Comparison of ENCODE assay signal across 10 cellular contexts in the genomic region with DNA sequence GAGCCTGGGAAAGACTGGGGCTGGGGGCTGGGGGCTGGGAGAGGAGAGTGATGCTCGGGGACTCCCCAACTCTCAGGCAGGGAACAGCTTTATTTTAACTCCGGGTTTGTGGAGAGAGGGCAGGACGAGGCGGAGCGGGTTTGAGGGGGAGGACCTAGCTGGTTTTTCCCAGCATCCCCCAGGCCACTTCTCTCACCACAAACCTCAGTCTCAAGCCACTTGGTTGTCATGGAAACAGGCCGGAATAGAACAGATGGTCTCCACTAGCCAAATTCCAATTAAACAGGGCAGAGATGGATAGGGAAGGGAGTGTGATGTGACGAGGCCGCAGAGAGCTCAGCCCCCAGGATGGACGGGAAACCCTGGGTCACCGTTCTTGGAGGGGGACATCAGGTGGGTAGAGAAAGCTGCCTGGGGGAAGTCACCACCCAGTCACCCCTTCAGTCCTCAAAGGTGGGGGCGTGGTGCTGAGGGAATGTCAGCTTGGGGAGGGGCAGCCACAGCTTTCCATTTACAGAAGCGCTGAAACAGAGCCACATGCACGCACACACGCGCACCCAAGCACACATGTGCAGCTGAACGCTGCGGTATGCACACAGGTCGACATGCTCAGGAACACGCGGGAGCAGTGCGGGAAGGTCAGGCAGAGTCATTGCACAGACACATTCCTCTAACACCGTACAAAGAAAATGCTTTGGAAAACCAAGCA. TPM values are rescaled to one million over a fixed set of nuclear protein-coding genes. Genes with fewer than 3 reads are reported as not detected.
DNase-seq lines count a peak whose midpoint lies in the region; ATAC-seq and TF ChIP-seq lines count a peak whose summit lies in the region.
"Had no signal": no experiment of that assay in that cellular context is flagged by ENCODE, and none has a peak within 500 bp of the region (broad histone marks: within the 10 kb centered on the region; RNA-seq: fewer than 3 reads in every experiment).

No MANE protein-coding gene starts in this region.

- H3K36me3 Mint-ChIP-seq in activated CD8-positive, alpha-beta T cell treated with anti-CD3 and anti-CD28 coated beads for 36 hours (ENCODE audit: low read depth) = no peaks in the 10 kb centered on the region
- H3K36me3 Mint-ChIP-seq in activated CD8-positive, alpha-beta T cell treated with anti-CD3 and anti-CD28 coated beads, Interleukin-2, amount 10 ng/mL, durations not matched to agents 7 days and 5 days (ENCODE audit: low read depth) = no peaks in the 10 kb centered on the region

- no peak overlapping the region for H3K27ac Mint-ChIP-seq in activated CD8-positive, alpha-beta T cell treated with anti-CD3 and anti-CD28 coated beads for 36 hours
- no peak overlapping the region for H3K27ac Mint-ChIP-seq in activated CD8-positive, alpha-beta T cell treated with anti-CD3 and anti-CD28 coated beads, Interleukin-2, amount 10 ng/mL, durations not matched to agents 7 days and 5 days
- H3K27ac Mint-ChIP-seq: B cell had no signal

- peak overlapping the region; percentile 35 for H3K27ac ChIP-seq in RWPE1
- peak overlapping the region; percentile 32 for H3K27ac ChIP-seq in left ventricle myocardium inferior (replicated peaks)
- peak overlapping the region; percentile 41 for H3K27ac ChIP-seq in temporal lobe (ENCODE audit: low read depth, low read length)

- H3K36me3 ChIP-seq in left ventricle myocardium inferior = no peaks in the 10 kb centered on the region

- TF ChIP-seq CTCF in activated CD8-positive, alpha-beta T cell treated with anti-CD3 and anti-CD28 coated beads for 36 hours (IDR thresholded peaks at IDR 0.05) = no peak
- TF ChIP-seq CTCF in RWPE1 (conservative IDR thresholded peaks at IDR 0.05; ENCODE audit: low read depth) = no peak
- no peak for TF ChIP-seq CTCF in left ventricle myocardium inferior (IDR thresholded peaks at IDR 0.05; ENCODE audit: borderline replicate concordance)

- peak; percentile 54 for DNase-seq in activated CD8-positive, alpha-beta T cell treated with anti-CD3 and anti-CD28 coated beads for 36 hours
- DNase-seq in activated CD8-positive, alpha-beta T cell treated with anti-CD3 and anti-CD28 coated beads, Interleukin-2, amount 10 ng/mL, durations not matched to agents 7 days and 5 days = no peak
- DNase-seq in RWPE1 (ENCODE audit: low spot score) (no peak), left ventricle myocardium inferior (no peak)
- DNase-seq: activated effector memory CD4-positive, alpha-beta T cell treated with Interleukin-2 at 50 U/mL for 16 hours had no signal

- H3K4me1 Mint-ChIP-seq in activated CD8-positive, alpha-beta T cell treated with anti-CD3 and anti-CD28 coated beads for 36 hours (ENCODE audit: low read depth) = peaks cover 11% of the 10 kb centered on the region
- peaks cover 2% of the 10 kb centered on the region for H3K4me1 Mint-ChIP-seq in activated CD8-positive, alpha-beta T cell treated with anti-CD3 and anti-CD28 coated beads, Interleukin-2, amount 10 ng/mL, durations not matched to agents 7 days and 5 days (ENCODE audit: low read depth)
- H3K4me1 Mint-ChIP-seq: B cell had no signal

- H3K9me3 ChIP-seq in left ventricle myocardium inferior (replicated peaks) = no peaks in the 10 kb centered on the region

- H3K4me1 ChIP-seq in left ventricle myocardium inferior = peaks cover 11% of the 10 kb centered on the region

- H3K9me3 Mint-ChIP-seq in activated CD8-positive, alpha-beta T cell treated with anti-CD3 and anti-CD28 coated beads for 36 hours = no peaks in the 10 kb centered on the region
- H3K9me3 Mint-ChIP-seq in activated CD8-positive, alpha-beta T cell treated with anti-CD3 and anti-CD28 coated beads, Interleukin-2, amount 10 ng/mL, durations not matched to agents 7 days and 5 days (ENCODE audit: insufficient read depth) = no peaks in the 10 kb centered on the region

- POLR2A ChIA-PET in activated CD8-positive, alpha-beta T cell treated with anti-CD3 and anti-CD28 coated beads for 36 hours (lab: Charles Lee) = no interaction called here
- POLR2A ChIA-PET in activated CD8-positive, alpha-beta T cell treated with anti-CD3 and anti-CD28 coated beads, Interleukin-2, amount 10 ng/mL, durations not matched to agents 7 days and 5 days (lab: Charles Lee) = no interaction called here
- POLR2A ChIA-PET in RWPE1 (lab: Yijun Ruan, JAX; ENCODE audit: low non-redundant PET) = interaction anchor here (0.7 kb wide), 1 partner anchor 27 kb away, joined by 3 read pairs; no protein-coding TSS in a partner anchor

- ATAC-seq in activated CD8-positive, alpha-beta T cell treated with anti-CD3 and anti-CD28 coated beads for 36 hours = peak; percentile 73
- ATAC-seq in activated CD8-positive, alpha-beta T cell treated with anti-CD3 and anti-CD28 coated beads, Interleukin-2, amount 10 ng/mL, durations not matched to agents 7 days and 5 days = no peak
- ATAC-seq in HG02642 (IDR thresholded peaks at IDR 0.05; ENCODE audit: poor library complexity, unreplicated experiment) (no peak), HG03159 (IDR thresholded peaks at IDR 0.05; ENCODE audit: unreplicated experiment) (no peak), GM21381 (IDR thresholded peaks at IDR 0.05; ENCODE audit: unreplicated experiment) (no peak)

- no peaks in the 10 kb centered on the region for H3K27me3 ChIP-seq in left ventricle myocardium inferior (ENCODE audit: low read depth)

- no peak overlapping the region for H3K4me3 Mint-ChIP-seq in activated CD8-positive, alpha-beta T cell treated with anti-CD3 and anti-CD28 coated beads for 36 hours
- H3K4me3 Mint-ChIP-seq in activated CD8-positive, alpha-beta T cell treated with anti-CD3 and anti-CD28 coated beads, Interleukin-2, amount 10 ng/mL, durations not matched to agents 7 days and 5 days = no peak overlapping the region
- H3K4me3 Mint-ChIP-seq: B cell had no signal

- intact Hi-C loops in activated CD8-positive, alpha-beta T cell treated with anti-CD3 and anti-CD28 coated beads for 36 hours (cut with micrococcal nuclease) = no loop called here
- intact Hi-C loops in left ventricle myocardium inferior (cut with micrococcal nuclease) = no loop called here

- peaks cover 18% of the 10 kb centered on the region for H3K27me3 Mint-ChIP-seq in activated CD8-positive, alpha-beta T cell treated with anti-CD3 and anti-CD28 coated beads for 36 hours
- H3K27me3 Mint-ChIP-seq in activated CD8-positive, alpha-beta T cell treated with anti-CD3 and anti-CD28 coated beads, Interleukin-2, amount 10 ng/mL, durations not matched to agents 7 days and 5 days (ENCODE audit: low read depth) = peaks cover 26% of the 10 kb centered on the region

- CTCF ChIA-PET in activated CD8-positive, alpha-beta T cell treated with anti-CD3 and anti-CD28 coated beads for 36 hours (lab: Charles Lee) = interaction anchor here (0.8 to 2.0 kb wide), 3 partner anchors 19 to 35 kb away, joined by 3 to 8 read pairs (median 4); a partner anchor contains a TSS
- CTCF ChIA-PET in activated CD8-positive, alpha-beta T cell treated with anti-CD3 and anti-CD28 coated beads, Interleukin-2, amount 10 ng/mL, durations not matched to agents 7 days and 5 days (lab: Charles Lee) = interaction anchor here (1.3 to 1.6 kb wide), 2 partner anchors 19 to 36 kb away, joined by 4 to 6 read pairs; a partner anchor contains a TSS
- CTCF ChIA-PET in RWPE1 (lab: Yijun Ruan, JAX) = interaction anchor here (0.6 to 1.1 kb wide), 2 partner anchors 18 to 264 kb away, joined by 3 to 5 read pairs; no protein-coding TSS in a partner anchor

- H3K4me3 ChIP-seq in left ventricle myocardium inferior = no peak overlapping the region

RNA-seq across cellular contexts. Expression of a gene that starts 19.2 kb away (rescaled TPM):
- total RNA-seq in activated CD8-positive, alpha-beta T cell treated with anti-CD3 and anti-CD28 coated beads for 36 hours = 1 to 10 TPM; 2.6 to 3.8 TPM
- total RNA-seq in activated CD8-positive, alpha-beta T cell treated with anti-CD3 and anti-CD28 coated beads, Interleukin-2, amount 10 ng/mL, durations not matched to agents 7 days and 5 days = under 1 TPM; 0.34 to 0.39 TPM
- total RNA-seq in left ventricle myocardium inferior (22.9 TPM), temporal lobe (12.8 TPM)
